10 cellular contexts compared by ENCODE assay signal in the genomic region with DNA sequence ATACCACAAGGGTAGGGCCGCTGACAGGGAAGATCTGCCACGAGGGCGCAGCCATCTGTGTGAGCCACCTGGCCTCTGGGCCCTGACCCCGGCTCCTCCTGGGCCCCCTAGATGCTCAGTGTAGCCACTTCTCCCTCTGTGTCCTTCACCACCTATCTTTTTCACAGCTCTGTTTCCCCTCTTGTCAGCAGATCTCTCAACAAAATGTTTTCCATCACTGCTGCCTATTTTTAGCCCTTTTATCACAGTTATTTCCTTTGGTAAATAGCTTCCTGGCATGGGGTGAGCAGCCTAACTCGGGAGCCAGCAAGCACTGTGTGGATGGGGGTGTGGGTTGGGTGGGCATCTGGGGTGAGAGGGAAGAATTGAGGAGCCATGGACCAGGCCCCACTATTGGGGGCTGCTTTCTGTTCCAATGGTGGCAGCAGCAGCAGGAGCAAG.
A peak's percentile ranks its signal among the peaks of the same experiment; 100 is the strongest.
DNase-seq lines count a peak whose midpoint lies in the region; ATAC-seq lines count a peak whose summit lies in the region.
"Had no signal": no experiment of that assay in that cellular context is flagged by ENCODE, and none has a peak within 500 bp of the region (broad histone marks: within the 10 kb centered on the region; RNA-seq: fewer than 3 reads in every experiment).

No MANE protein-coding gene starts in this region.

- WGBS in right cardiac atrium, result 10% methylated on average over 5 of the region's 5 CpGs

- H3K4me2 ChIP-seq in BLaER1 treated with 17β-estradiol and CSF1 and Interleukin-3, amounts not matched to agents 10 nM and 100 nM, result peak overlapping the region; percentile 48 to 90 (median 76)

- ATAC-seq in right cardiac atrium, result peak; percentile 76 to 86
- ATAC-seq in HG03571 (IDR thresholded peaks at IDR 0.05; ENCODE audit: unreplicated experiment), result no peak

- H3K9ac ChIP-seq in BLaER1 treated with 17β-estradiol and CSF1 and Interleukin-3, amounts not matched to agents 10 nM and 100 nM, result peak overlapping the region in 9 of 11 experiments; percentile 3 to 64 (median 32); a peak in 13 of 22 replicates
- no peak overlapping the region for H3K9ac ChIP-seq in rectal smooth muscle tissue (ENCODE audit: low read length)

- intact Hi-C loops in right cardiac atrium (cut with DNase I), result loop anchor here in 3 of 4 donors (5.0 to 10.0 kb wide), 3 partner anchors 105 to 327 kb away; partner anchors contain the start of gene NAV2 (in 2 of the 3)

- no peaks in the 10 kb centered on the region for H3K9me3 ChIP-seq in BLaER1 treated with 17β-estradiol and CSF1 and Interleukin-3, amounts not matched to agents 10 nM and 100 nM (replicated peaks in 1 of 11)
- no peaks in the 10 kb centered on the region for H3K9me3 ChIP-seq in right cardiac atrium (ENCODE audit: control insufficient read depth, low read length)

- peaks cover 25 to 47% (median 30%) of the 10 kb centered on the region in 10 experiments for H3K4me1 ChIP-seq in BLaER1 treated with 17β-estradiol and CSF1 and Interleukin-3, amounts not matched to agents 10 nM and 100 nM
- H3K4me1 ChIP-seq in right cardiac atrium (ENCODE audit: control insufficient read depth, insufficient read depth, low read length) (peaks cover 22% of the 10 kb centered on the region), rectal smooth muscle tissue (ENCODE audit: control insufficient read depth, insufficient read depth, low read length) (peaks cover 48% of the 10 kb centered on the region)

- no peaks in the 10 kb centered on the region for H3K27me3 ChIP-seq in BLaER1 treated with 17β-estradiol and CSF1 and Interleukin-3, amounts not matched to agents 10 nM and 100 nM
- H3K27me3 ChIP-seq in right cardiac atrium (ENCODE audit: control insufficient read depth, insufficient read depth) (no peaks in the 10 kb centered on the region), rectal smooth muscle tissue (ENCODE audit: control insufficient read depth, insufficient read depth, low read length) (no peaks in the 10 kb centered on the region)

- DNase-seq in astrocyte of the hippocampus (ENCODE audit: low read depth, low spot score), result peak; percentile 45
- DNase-seq in right cardiac atrium, result peak in 2 of 3 donors; percentile 70 to 71
- DNase-seq in SHP77 (lab: John Stamatoyannopoulos, UW), result no peak
- DNase-seq in activated CD4-positive, CD25-positive, alpha-beta regulatory T cell treated with anti-CD3 and anti-CD28 coated beads, Interleukin-2, amount 50 U/mL, for 72 hours, result no peak
- no peak for DNase-seq in EL
- DNase-seq: activated CD8-positive, alpha-beta memory T cell treated with anti-CD3 and anti-CD28 coated beads for 24 hours; NCI-H226 had no signal

- H3K27ac ChIP-seq in BLaER1 treated with 17β-estradiol and CSF1 and Interleukin-3, amounts not matched to agents 10 nM and 100 nM, result peak overlapping the region in 9 of 11 experiments; percentile 11 to 61 (median 51); a peak in 15 of 22 replicates
- peak overlapping the region; percentile 83 for H3K27ac ChIP-seq in right cardiac atrium (ENCODE audit: low read length)
- peak overlapping the region; percentile 84 for H3K27ac ChIP-seq in rectal smooth muscle tissue (ENCODE audit: low read depth, low read length)

- no peaks in the 10 kb centered on the region for H4K20me1 ChIP-seq in BLaER1 treated with 17β-estradiol and CSF1 and Interleukin-3, amounts not matched to agents 10 nM and 100 nM

- no peaks in the 10 kb centered on the region for H3K36me3 ChIP-seq in BLaER1 treated with 17β-estradiol and CSF1 and Interleukin-3, amounts not matched to agents 10 nM and 100 nM
- H3K36me3 ChIP-seq in rectal smooth muscle tissue (ENCODE audit: control insufficient read depth, insufficient read depth, low read length), result no peaks in the 10 kb centered on the region

- peak overlapping the region in 1 of 10 experiments; percentile 23; a peak in 1 of 20 replicates for H3K4me3 ChIP-seq in BLaER1 treated with 17β-estradiol and CSF1 and Interleukin-3, amounts not matched to agents 10 nM and 100 nM
- H3K4me3 ChIP-seq in right cardiac atrium (ENCODE audit: low read length), result no peak overlapping the region
- peak overlapping the region; percentile 16 for H3K4me3 ChIP-seq in rectal smooth muscle tissue (ENCODE audit: low read length)

Comparison
In these comparisons a context has a peak if more than half of its experiments do, and no peak if none do; other contexts are left out.
1. DNase-seq: peak in astrocyte of the hippocampus (single experiment) and right cardiac atrium (2 of 3); none in SHP77 (0 of 2), activated CD4-positive, CD25-positive, alpha-beta regulatory T cell treated with anti-CD3 and anti-CD28 coated beads, Interleukin-2, amount 50 U/mL, for 72 hours (single experiment) and EL (single experiment).
2. Peak in every context shown above with its lines, with median percentiles within 50 percentile points of each other: H3K27ac ChIP-seq.